8 cellular contexts compared by ENCODE assay signal in the genomic region with DNA sequence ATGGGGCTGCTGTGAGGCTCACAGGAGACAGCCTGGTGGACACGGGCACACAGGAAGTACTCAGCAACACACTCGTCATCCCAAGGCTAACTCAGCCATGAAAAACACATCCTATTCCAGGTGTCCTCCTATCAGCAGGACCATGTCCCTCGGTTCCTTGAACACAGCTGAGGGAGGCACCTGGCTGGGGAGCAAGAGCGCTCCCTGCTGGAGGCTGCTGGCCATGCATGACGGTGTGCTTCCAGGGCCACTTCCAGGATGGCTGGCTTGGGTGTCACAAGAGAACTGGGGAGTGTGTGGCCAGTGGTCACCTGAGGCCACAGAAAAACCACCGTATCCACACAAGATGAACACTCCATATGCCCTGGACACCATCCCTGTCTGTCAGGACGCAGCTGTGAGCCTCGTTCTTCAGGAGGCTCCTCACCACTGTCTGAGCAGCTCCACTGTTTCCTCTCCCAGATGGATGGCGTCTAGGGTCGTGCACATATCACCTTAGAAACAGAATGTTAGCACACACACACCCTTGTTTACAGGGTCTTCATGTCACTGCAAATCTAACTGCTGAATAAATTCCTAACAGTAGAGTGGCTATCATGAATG. TPM values are rescaled to one million over a fixed set of nuclear protein-coding genes. Genes with fewer than 3 reads are reported as not detected.
DNase-seq lines count a peak whose midpoint lies in the region; ATAC-seq, FAIRE-seq and TF ChIP-seq lines count a peak whose summit lies in the region.

No MANE protein-coding gene starts in this region.

- no peak for TF ChIP-seq EP300 in neural cell (conservative IDR thresholded peaks at IDR 0.05; ENCODE audit: poor library complexity, severe bottlenecking)

- H3K36me3 Mint-ChIP-seq in activated T-helper 17 cell treated with anti-CD3 and anti-CD28 coated beads, Interleukin-2, amount 50 U/mL, for 72 hours (ENCODE audit: low read depth) = no peaks in the 10 kb centered on the region
- peaks cover 10 to 23% of the 10 kb centered on the region in 2 donors for H3K36me3 Mint-ChIP-seq in stimulated activated naive B cell treated with anti-CD40 and anti-IgM and Interleukin-4, amounts not matched to agents 10 μg/mL and 1 μg/mL and 100 μg/mL, for 72 hours

- ATAC-seq in HG02798 (IDR thresholded peaks at IDR 0.05; ENCODE audit: poor library complexity, unreplicated experiment) (peak; percentile 74), HG02571 (IDR thresholded peaks at IDR 0.05; ENCODE audit: unreplicated experiment) (no peak)
- peak; percentile 90 for ATAC-seq in activated T-helper 17 cell treated with anti-CD3 and anti-CD28 coated beads, Interleukin-2, amount 50 U/mL, for 72 hours (replicated peaks)
- ATAC-seq in stimulated activated naive B cell treated with anti-CD40 and anti-IgM and Interleukin-4, amounts not matched to agents 10 μg/mL and 1 μg/mL and 100 μg/mL, for 72 hours (replicated peaks) = peak; percentile 49 to 63

- no peaks in the 10 kb centered on the region for H3K9me3 Mint-ChIP-seq in activated T-helper 17 cell treated with anti-CD3 and anti-CD28 coated beads, Interleukin-2, amount 50 U/mL, for 72 hours
- H3K9me3 Mint-ChIP-seq in stimulated activated naive B cell treated with anti-CD40 and anti-IgM and Interleukin-4, amounts not matched to agents 10 μg/mL and 1 μg/mL and 100 μg/mL, for 72 hours = no peaks in the 10 kb centered on the region

- H3K4me1 Mint-ChIP-seq in activated T-helper 17 cell treated with anti-CD3 and anti-CD28 coated beads, Interleukin-2, amount 50 U/mL, for 72 hours = peaks cover 5% of the 10 kb centered on the region
- peaks cover 31 to 46% of the 10 kb centered on the region in 2 donors for H3K4me1 Mint-ChIP-seq in stimulated activated naive B cell treated with anti-CD40 and anti-IgM and Interleukin-4, amounts not matched to agents 10 μg/mL and 1 μg/mL and 100 μg/mL, for 72 hours

- H3K27me3 Mint-ChIP-seq in activated T-helper 17 cell treated with anti-CD3 and anti-CD28 coated beads, Interleukin-2, amount 50 U/mL, for 72 hours = no peaks in the 10 kb centered on the region
- H3K27me3 Mint-ChIP-seq in stimulated activated naive B cell treated with anti-CD40 and anti-IgM and Interleukin-4, amounts not matched to agents 10 μg/mL and 1 μg/mL and 100 μg/mL, for 72 hours = no peaks in the 10 kb centered on the region

- H3F3A ChIP-seq in neural cell (ENCODE audit: insufficient read depth, low read length, poor library complexity, severe bottlenecking) = no peaks in the 10 kb centered on the region

- no peaks in the 10 kb centered on the region for H4K20me1 ChIP-seq in neural cell (ENCODE audit: insufficient read depth)

- peak; percentile 96 for TF ChIP-seq CTCF in D721Med (IDR thresholded peaks at IDR 0.05; ENCODE audit: insufficient read depth, missing control alignments)
- TF ChIP-seq CTCF in fibroblast of pulmonary artery (IDR thresholded peaks at IDR 0.05; ENCODE audit: low read length, missing control alignments) = peak; percentile 100
- peak; percentile 76 for TF ChIP-seq CTCF in neural cell (IDR thresholded peaks at IDR 0.05; ENCODE audit: poor library complexity, severe bottlenecking)

- no peak overlapping the region for H3K27ac Mint-ChIP-seq in activated T-helper 17 cell treated with anti-CD3 and anti-CD28 coated beads, Interleukin-2, amount 50 U/mL, for 72 hours
- peak overlapping the region; percentile 89 for H3K27ac Mint-ChIP-seq in stimulated activated naive B cell treated with anti-CD40 and anti-IgM and Interleukin-4, amounts not matched to agents 10 μg/mL and 1 μg/mL and 100 μg/mL, for 72 hours

- H3K27ac ChIP-seq in neural cell (ENCODE audit: low read length) = no peak overlapping the region

- peak; percentile 82 for DNase-seq in D721Med (ENCODE audit: insufficient read length, low spot score)
- DNase-seq in fibroblast of pulmonary artery (ENCODE audit: low read depth) = peak; percentile 74
- DNase-seq in stimulated activated naive B cell treated with anti-CD40 and anti-IgM and Interleukin-4, amounts not matched to agents 10 μg/mL and 1 μg/mL and 100 μg/mL, for 72 hours = peak; percentile 54

- no peaks in the 10 kb centered on the region for H3K36me3 ChIP-seq in neural cell (ENCODE audit: insufficient read depth, low read length)

- no peaks in the 10 kb centered on the region for H3K9me2 ChIP-seq in neural cell (ENCODE audit: insufficient read depth, low read length)

- no peaks in the 10 kb centered on the region for H3K79me2 ChIP-seq in neural cell (replicated peaks; ENCODE audit: insufficient read depth, low read length)

- H3K27me3 ChIP-seq in neural cell (ENCODE audit: insufficient read depth, low read depth, low read length) = no peaks in the 10 kb centered on the region

- no peak overlapping the region for H3K9ac ChIP-seq in neural cell (ENCODE audit: low read length)

- H3K4me3 Mint-ChIP-seq in activated T-helper 17 cell treated with anti-CD3 and anti-CD28 coated beads, Interleukin-2, amount 50 U/mL, for 72 hours = no peak overlapping the region
- H3K4me3 Mint-ChIP-seq in stimulated activated naive B cell treated with anti-CD40 and anti-IgM and Interleukin-4, amounts not matched to agents 10 μg/mL and 1 μg/mL and 100 μg/mL, for 72 hours = no peak overlapping the region

- FAIRE-seq in D721Med (lab: Jason Lieb, UNC) = no peak

- no peak overlapping the region for H3K4me2 ChIP-seq in neural cell (ENCODE audit: low read length)

- no peaks in the 10 kb centered on the region for H3K9me3 ChIP-seq in neural cell (ENCODE audit: low read length)

- H2AFZ ChIP-seq in neural cell (ENCODE audit: low read depth, low read length) = no peak overlapping the region

- no peak overlapping the region for H3K4me3 ChIP-seq in fibroblast of pulmonary artery (replicated peaks; ENCODE audit: low read depth, low read length)
- H3K4me3 ChIP-seq in neural cell (ENCODE audit: low read length) = no peak overlapping the region

- TF ChIP-seq RAD21 in neural cell (conservative IDR thresholded peaks at IDR 0.05) = peak; percentile 75

TF ChIP-seq in PFSK-1, 5 proteins besides CTCF, POLR2A, EP300 and RAD21 (continues in another document):
- peak; percentile 68 for TF ChIP-seq FOXP2 (optimal IDR thresholded peaks at IDR 0.05; ENCODE audit: borderline replicate concordance, extremely low read depth, extremely low read length, insufficient read depth)
- TF ChIP-seq SIN3A (IDR thresholded peaks at IDR 0.05; ENCODE audit: borderline replicate concordance, insufficient read depth, low read length) = no peak
- TF ChIP-seq TAF1 (IDR thresholded peaks at IDR 0.05; ENCODE audit: borderline replicate concordance, insufficient read depth, low read length) = no peak

TF ChIP-seq in neural cell, 6 proteins besides CTCF, POLR2A, EP300 and RAD21:
- TF ChIP-seq POLR2AphosphoS5 (IDR thresholded peaks at IDR 0.05) = no peak
- peak; percentile 81 for TF ChIP-seq SMC3 (conservative IDR thresholded peaks at IDR 0.05; ENCODE audit: poor library complexity)
TF ChIP-seq in neural cell: peak in this region for 1.

RNA-seq across cellular contexts. Expression of a gene that starts 31.0 kb away (rescaled TPM):
- polyA plus RNA-seq in PFSK-1 (2012; ENCODE audit: insufficient read length, low read depth) = 13.6 TPM
- total RNA-seq in activated T-helper 17 cell treated with anti-CD3 and anti-CD28 coated beads, Interleukin-2, amount 50 U/mL, for 72 hours = 10 to 100 TPM; 19.5 to 28.1 TPM
- polyA plus RNA-seq in neural cell = 0.96 and 1.3 TPM in 2 replicates
- 0.73 and 1.0 TPM in 2 replicates for polyA minus RNA-seq in neural cell
